ENCODE assay signal across 24 cellular contexts in the genomic region with DNA sequence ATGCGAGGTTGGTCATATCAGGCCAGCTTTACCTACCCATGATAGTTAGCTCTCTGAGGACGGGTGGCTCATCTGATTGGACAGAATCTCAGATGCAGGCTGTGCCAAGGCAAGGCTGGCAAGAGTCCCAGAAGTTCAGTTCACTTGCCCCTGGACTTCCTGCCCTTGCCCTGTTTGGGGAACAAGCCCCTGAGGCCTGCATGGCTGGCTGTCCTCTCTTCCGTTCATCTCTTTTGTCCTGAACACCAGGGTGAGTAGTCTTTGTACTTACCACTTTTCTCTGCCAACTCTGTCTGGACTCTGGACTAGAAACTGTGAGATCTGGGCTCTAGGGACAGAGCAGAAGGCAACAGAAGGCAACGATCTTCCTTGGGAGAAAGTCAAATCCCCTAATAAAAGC.
"Had no signal": no experiment of that assay in that cellular context is flagged by ENCODE, and none has a peak within 500 bp of the region (broad histone marks: within the 10 kb centered on the region; RNA-seq: fewer than 3 reads in every experiment).

No MANE protein-coding gene starts in this region.

- H3K36me3 ChIP-seq: cardiac muscle cell, lower lobe of right lung, pancreas, transverse colon, WERI-Rb-1 had no signal

- H3K9me3 Mint-ChIP-seq: nephron progenitor cell; T-helper 1 cell treated with Interleukin-12 subunit alpha and Interleukin-12 subunit beta and Interleukin-4 antibody, amounts not matched to agents 30 μg/mL and 1 μg/mL, for 36 hours had no signal

- H3K4me3 Mint-ChIP-seq: activated naive CD8-positive, alpha-beta T cell; nephron progenitor cell; T-helper 1 cell treated with Interleukin-12 subunit alpha and Interleukin-12 subunit beta and Interleukin-4 antibody, amounts not matched to agents 30 μg/mL and 1 μg/mL, for 36 hours had no signal

- H3K36me3 Mint-ChIP-seq: activated naive CD8-positive, alpha-beta T cell had no signal

- H3K27me3 Mint-ChIP-seq: activated naive CD8-positive, alpha-beta T cell had no signal

- ATAC-seq: activated CD4-positive, CD25-positive, alpha-beta regulatory T cell treated with anti-CD3 and anti-CD28 coated beads, Interleukin-2, amount 50 U/mL, for 24 hours; lower lobe of right lung; mucosa of descending colon; pancreas had no signal

- H3K27ac Mint-ChIP-seq: activated naive CD8-positive, alpha-beta T cell; nephron progenitor cell; T-helper 1 cell treated with Interleukin-12 subunit alpha and Interleukin-12 subunit beta and Interleukin-4 antibody, amounts not matched to agents 30 μg/mL and 1 μg/mL, for 36 hours had no signal

- H3K4me1 ChIP-seq: lower lobe of right lung, pancreas, psoas muscle, testis, transverse colon had no signal

- DNase-seq: activated CD4-positive, alpha-beta T cell treated with anti-CD3 and anti-CD28 coated beads for 48 hours; activated CD4-positive, alpha-beta T cell treated with anti-CD3 and anti-CD28 coated beads, Interleukin-2, amount 50 U/mL, for 48 hours; activated CD8-positive, alpha-beta memory T cell treated with anti-CD3 and anti-CD28 coated beads for 24 hours; activated effector memory CD4-positive, alpha-beta T cell treated with Interleukin-2 at 50 U/mL for 16 hours; activated naive CD4-positive, alpha-beta T cell treated with Interleukin-2 at 50 U/mL for 16 hours; foreskin fibroblast; hippocampal formation; lower lobe of right lung; mesendoderm; mucosa of descending colon; nephron progenitor cell; pancreas; psoas muscle; stimulated activated CD4-positive, alpha-beta T cell treated with anti-CD3 and anti-CD28 coated beads, Interleukin-15, amount 100 ng/mL, for 24 hours; stimulated activated CD4-positive, alpha-beta T cell treated with anti-CD3 and anti-CD28 coated beads, Interleukin-2, amount 100 ng/mL, for 24 hours; stimulated activated naive CD4-positive, alpha-beta T cell treated with Interleukin-2 at 50 U/mL for 16 hours; T-helper 9 cell; testis; transverse colon; WERI-Rb-1 had no signal

- H3K9me3 ChIP-seq: lower lobe of right lung, pancreas, psoas muscle, testis, transverse colon had no signal

- H3K27ac ChIP-seq: cardiac muscle cell, lower lobe of right lung, pancreas, psoas muscle, testis, transverse colon, WERI-Rb-1 had no signal

- H3K4me3 ChIP-seq: cardiac muscle cell, lower lobe of right lung, mucosa of descending colon, pancreas, psoas muscle, testis, transverse colon had no signal

- H3K27me3 ChIP-seq: cardiac muscle cell, pancreas, testis, transverse colon had no signal
